In genomic region chr2:56971383-56971974, GRCh38 we compare ENCODE assay signal across 17 cellular contexts.
DNase-seq lines count a peak whose midpoint lies in the region; ATAC-seq, FAIRE-seq and TF ChIP-seq lines count a peak whose summit lies in the region.
"Had no signal": no experiment of that assay in that cellular context is flagged by ENCODE, and none has a peak within 500 bp of the region (broad histone marks: within the 10 kb centered on the region; RNA-seq: fewer than 3 reads in every experiment).

No MANE protein-coding gene starts in this region.

- H3K4ac ChIP-seq in mesendoderm (ENCODE audit: low read depth, low read length), result no peak overlapping the region

- no peaks in the 10 kb centered on the region for H3K79me2 ChIP-seq in mesendoderm (ENCODE audit: control insufficient read depth, insufficient read depth, low read length)

- H3K18ac ChIP-seq in mesendoderm (ENCODE audit: low read length), result no peak overlapping the region

- H3K27me3 ChIP-seq in mesendoderm (ENCODE audit: insufficient read depth, low read length, poor library complexity) (no peaks in the 10 kb centered on the region), sigmoid colon (no peaks in the 10 kb centered on the region)
- H3K27me3 ChIP-seq: BLaER1 treated with 17β-estradiol and CSF1 and Interleukin-3, amounts not matched to agents 10 nM and 100 nM had no signal

- peaks cover 1% of the 10 kb centered on the region for H3K27me3 Mint-ChIP-seq in endothelial cell (ENCODE audit: unreplicated experiment)
- H3K27me3 Mint-ChIP-seq: CD4-positive, CD25-positive, alpha-beta regulatory T cell had no signal

- TF ChIP-seq POLR2A in A549 (IDR thresholded peaks at IDR 0.05; ENCODE audit: low read length) (no peak), sigmoid colon (IDR thresholded peaks at IDR 0.05) (no peak)

- intact Hi-C loops in sigmoid colon (cut with DNase I), result no loop called here

- no peaks in the 10 kb centered on the region for H3K36me3 Mint-ChIP-seq in endothelial cell (ENCODE audit: low read depth, unreplicated experiment)
- H3K36me3 Mint-ChIP-seq: CD4-positive, CD25-positive, alpha-beta regulatory T cell had no signal

- peak overlapping the region; percentile 0 for H3K27ac Mint-ChIP-seq in endothelial cell (ENCODE audit: unreplicated experiment)
- H3K27ac Mint-ChIP-seq: CD4-positive, CD25-positive, alpha-beta regulatory T cell; GM23338 had no signal

- no peaks in the 10 kb centered on the region for H3K4me1 ChIP-seq in A549
- no peaks in the 10 kb centered on the region for H3K4me1 ChIP-seq in mesendoderm (ENCODE audit: control insufficient read depth, low read depth, low read length)
- no peaks in the 10 kb centered on the region for H3K4me1 ChIP-seq in sigmoid colon
- H3K4me1 ChIP-seq: BLaER1 treated with 17β-estradiol and CSF1 and Interleukin-3, amounts not matched to agents 10 nM and 100 nM had no signal

- H2BK5ac ChIP-seq in mesendoderm (ENCODE audit: low read length), result no peak overlapping the region

- no peak overlapping the region for H3K4me3 Mint-ChIP-seq in endothelial cell (ENCODE audit: unreplicated experiment)
- H3K4me3 Mint-ChIP-seq: CD4-positive, CD25-positive, alpha-beta regulatory T cell; GM23338 had no signal

- H4K8ac ChIP-seq in mesendoderm (ENCODE audit: low read depth, low read length), result no peak overlapping the region

- H3K4me2 ChIP-seq in A549 (no peak overlapping the region), mesendoderm (ENCODE audit: low read length) (no peak overlapping the region)
- H3K4me2 ChIP-seq: BLaER1 treated with 17β-estradiol and CSF1 and Interleukin-3, amounts not matched to agents 10 nM and 100 nM; GM23338 had no signal

- no peaks in the 10 kb centered on the region for H3K79me1 ChIP-seq in mesendoderm (ENCODE audit: low read length)

- no peaks in the 10 kb centered on the region for H3K9me3 Mint-ChIP-seq in endothelial cell (ENCODE audit: unreplicated experiment)
- H3K9me3 Mint-ChIP-seq: GM23338 had no signal

- H2BK15ac ChIP-seq in mesendoderm (replicated peaks; ENCODE audit: low read depth), result no peak overlapping the region

- peak; percentile 95 for FAIRE-seq in A549 (lab: Jason Lieb, UNC)
- FAIRE-seq in GM18507 (lab: Jason Lieb, UNC), result peak; percentile 9
- FAIRE-seq: GM12878, K562 had no signal

- 31% methylated on average over 3 of the region's 3 CpGs for WGBS in A549 (ENCODE audit: missing lambda C conversion rate)
- no CpG with 5 or more reads among the region's 3 CpGs for WGBS in mesendoderm (ENCODE audit: extremely low coverage, insufficient coverage, low lambda C conversion rate)
- WGBS in sigmoid colon, 2 donors, result 15 to 44% methylated on average over 3 of the region's 3 CpGs

- no peak overlapping the region for H3K56ac ChIP-seq in mesendoderm (ENCODE audit: low read length)

- H3K27ac ChIP-seq in A549, result no peak overlapping the region
- no peak overlapping the region for H3K27ac ChIP-seq in mesendoderm (ENCODE audit: low read depth, low read length)
- H3K27ac ChIP-seq in sigmoid colon, result no peak overlapping the region
- H3K27ac ChIP-seq: BLaER1 treated with 17β-estradiol and CSF1 and Interleukin-3, amounts not matched to agents 10 nM and 100 nM; HL-60 had no signal

- H3K36me3 ChIP-seq in mesendoderm (ENCODE audit: control insufficient read depth, insufficient read depth, low read length) (no peaks in the 10 kb centered on the region), sigmoid colon (no peaks in the 10 kb centered on the region)
- H3K36me3 ChIP-seq: BLaER1 treated with 17β-estradiol and CSF1 and Interleukin-3, amounts not matched to agents 10 nM and 100 nM had no signal

- no peak overlapping the region for H3K23ac ChIP-seq in mesendoderm (ENCODE audit: low read length)

- H3K4me1 Mint-ChIP-seq in endothelial cell (ENCODE audit: unreplicated experiment), result peaks cover 25% of the 10 kb centered on the region
- H3K4me1 Mint-ChIP-seq: CD4-positive, CD25-positive, alpha-beta regulatory T cell had no signal

- H2AK5ac ChIP-seq in mesendoderm (ENCODE audit: low read length), result no peak overlapping the region

- CTCF ChIA-PET in A549 (lab: Yijun Ruan, JAX), result no interaction called here

- H3K9ac ChIP-seq in mesendoderm (ENCODE audit: low read length), result no peak overlapping the region
- H3K9ac ChIP-seq: BLaER1 treated with 17β-estradiol and CSF1 and Interleukin-3, amounts not matched to agents 10 nM and 100 nM had no signal

- TF ChIP-seq EP300 in A549 (IDR thresholded peaks at IDR 0.05), result no peak
- no peak for TF ChIP-seq EP300 in sigmoid colon (IDR thresholded peaks at IDR 0.05)

- ATAC-seq in A549 (no peak), HG03469 (IDR thresholded peaks at IDR 0.05; ENCODE audit: unreplicated experiment) (no peak), HG02973 (IDR thresholded peaks at IDR 0.05; ENCODE audit: unreplicated experiment) (no peak)
- ATAC-seq: GM12878, GM23338, K562 had no signal

- no peak overlapping the region for H2BK120ac ChIP-seq in mesendoderm (ENCODE audit: low read depth, low read length)

- POLR2A ChIA-PET in A549 (lab: Yijun Ruan, JAX), result no interaction called here

- no peak overlapping the region for H4K5ac ChIP-seq in mesendoderm (ENCODE audit: low read length)

- TF ChIP-seq CTCF in A549 (IDR thresholded peaks at IDR 0.05) (no peak), endothelial cell (IDR thresholded peaks at IDR 0.05; ENCODE audit: unreplicated experiment) (no peak), sigmoid colon (IDR thresholded peaks at IDR 0.05) (no peak)

- H3K9me3 ChIP-seq in A549 (no peaks in the 10 kb centered on the region), sigmoid colon (no peaks in the 10 kb centered on the region)
- H3K9me3 ChIP-seq: BLaER1 treated with 17β-estradiol and CSF1 and Interleukin-3, amounts not matched to agents 10 nM and 100 nM had no signal

- no peak for TF ChIP-seq RAD21 in A549 (conservative IDR thresholded peaks at IDR 0.05 in 1 of 2, IDR thresholded peaks at IDR 0.05 in 1 of 2)

- DNase-seq in A549 (ENCODE audit: low read depth in 1 of 2, low spot score in 1 of 2) (no peak), GM18507 (ENCODE audit: extremely low spot score, insufficient read length, low read depth) (no peak), endothelial cell (ENCODE audit: low spot score) (no peak), mesendoderm (peak; percentile 46), cerebellar nuclear complex (lab: John Stamatoyannopoulos, UW) (no peak), sigmoid colon (no peak)
- DNase-seq: 8988T; ACHN; CD4-positive, CD25-positive, alpha-beta regulatory T cell; H7 had no signal

- H3K4me3 ChIP-seq in A549 (no peak overlapping the region), mesendoderm (ENCODE audit: low read length) (no peak overlapping the region), sigmoid colon (no peak overlapping the region)
- H3K4me3 ChIP-seq: BLaER1 treated with 17β-estradiol and CSF1 and Interleukin-3, amounts not matched to agents 10 nM and 100 nM; GM12878; GM23338; K562 had no signal

TF ChIP-seq in A549, 52 proteins besides CTCF, POLR2A, EP300 and RAD21:
- TF ChIP-seq, protein P1, sequence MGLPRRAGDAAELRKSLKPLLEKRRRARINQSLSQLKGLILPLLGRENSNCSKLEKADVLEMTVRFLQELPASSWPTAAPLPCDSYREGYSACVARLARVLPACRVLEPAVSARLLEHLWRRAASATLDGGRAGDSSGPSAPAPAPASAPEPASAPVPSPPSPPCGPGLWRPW (IDR thresholded peaks at IDR 0.05), result no peak
- TF ChIP-seq ZNF302 (CRISPR knock-in tag; IDR thresholded peaks at IDR 0.05), result no peak
- TF ChIP-seq HOXA7 (CRISPR knock-in tag; IDR thresholded peaks at IDR 0.05), result no peak
- no peak for TF ChIP-seq HEYL (CRISPR knock-in tag; IDR thresholded peaks at IDR 0.05)
- no peak for TF ChIP-seq SMC3 (IDR thresholded peaks at IDR 0.05)
- TF ChIP-seq PHF8 (IDR thresholded peaks at IDR 0.05; ENCODE audit: borderline replicate concordance, low read depth), result no peak
- no peak for TF ChIP-seq EHMT2 (IDR thresholded peaks at IDR 0.05; ENCODE audit: low read depth)
- TF ChIP-seq TP53 (CRISPR knock-in tag; IDR thresholded peaks at IDR 0.05), result no peak
- TF ChIP-seq KDM5A (IDR thresholded peaks at IDR 0.05), result no peak
- no peak for TF ChIP-seq CBX2 (IDR thresholded peaks at IDR 0.05; ENCODE audit: borderline replicate concordance, low read depth)
- no peak for TF ChIP-seq CHD2 (IDR thresholded peaks at IDR 0.05; ENCODE audit: low read length, partially characterized antibody)
- no peak for TF ChIP-seq FOXS1 (CRISPR knock-in tag; IDR thresholded peaks at IDR 0.05)
- TF ChIP-seq RARB (CRISPR knock-in tag; IDR thresholded peaks at IDR 0.05), result no peak
- no peak for TF ChIP-seq CBX8 (IDR thresholded peaks at IDR 0.05)
